8 cellular contexts compared by ENCODE assay signal in genomic region chr5:178940569-178941360, GRCh38. TPM values are rescaled to one million over a fixed set of nuclear protein-coding genes. Genes with fewer than 3 reads are reported as not detected.
DNase-seq lines count a peak whose midpoint lies in the region; ATAC-seq and TF ChIP-seq lines count a peak whose summit lies in the region.

Gene ZNF454, plus strand, starts transcription at chr5:178941198. Its CDS starts 1,594 bp downstream, at chr5:178942792.

- no peak for TF ChIP-seq CTCF in astrocyte of the cerebellum (IDR thresholded peaks at IDR 0.05; ENCODE audit: low read depth, low read length, missing control alignments)

- H3K4me3 ChIP-seq in astrocyte of the cerebellum (ENCODE audit: low read depth, low read length) (peak within 1 kb of the TSS; percentile 66), right cardiac atrium (ENCODE audit: low read length) (peak within 1 kb of the TSS; percentile 48)

- WGBS in right cardiac atrium, result 2% methylated on average over 69 of the region's 69 CpGs

- in situ Hi-C loops in astrocyte of the cerebellum (cut with HindIII; ENCODE audit: low sequenced_read_pairs), result no loop called here

- H3K4me1 ChIP-seq in right cardiac atrium (ENCODE audit: control insufficient read depth, insufficient read depth, low read length), result no peaks in the 10 kb centered on the region

- DNase-seq in EH (ENCODE audit: low read depth), result peak; percentile 31
- DNase-seq in astrocyte of the cerebellum (ENCODE audit: low read depth), result peak; percentile 86
- DNase-seq in right cardiac atrium, result peak; percentile 95 to 98 (median 98)
- DNase-seq in pulmonary artery endothelial cell (ENCODE audit: low read depth, low spot score), result peak; percentile 5
- no peak for DNase-seq in ecto neural progenitor cell (ENCODE audit: low spot score)
- DNase-seq in HUDEP-2 (lab: John Stamatoyannopoulos, UW; ENCODE audit: unreplicated experiment in 76 of 76), result no peak

- intact Hi-C loops in right cardiac atrium (cut with DNase I), result loop anchor here in 1 of 4 donors (10.0 kb wide), 1 partner anchor 84 kb away; the partner anchor contains the start of gene ZNF879

- ATAC-seq in right cardiac atrium (peak; percentile 99 to 100), HG03378 (IDR thresholded peaks at IDR 0.05; ENCODE audit: unreplicated experiment) (no peak), HG03108 (IDR thresholded peaks at IDR 0.05; ENCODE audit: unreplicated experiment) (no peak)

- H3K27me3 ChIP-seq in right cardiac atrium (ENCODE audit: control insufficient read depth, insufficient read depth), result no peaks in the 10 kb centered on the region

- H3K9me3 ChIP-seq in right cardiac atrium (ENCODE audit: control insufficient read depth, low read length), result peaks cover 10% of the 10 kb centered on the region

- peak within 1 kb of the TSS; percentile 68 for H3K27ac ChIP-seq in right cardiac atrium (ENCODE audit: low read length)

RNA-seq across cellular contexts. Expression of gene ZNF454, which starts in this region (rescaled TPM):
- total RNA-seq in right cardiac atrium, result 1 to 10 TPM; 2.9 to 3.4 (median 3.0) TPM
- polyA plus RNA-seq in right cardiac atrium, result 1.9 TPM
- total RNA-seq in pulmonary artery endothelial cell, result 0.40 and 0.92 TPM in 2 replicates

Comparison
In these comparisons a context has a peak if more than half of its experiments do, and no peak if none do; other contexts are left out.
1. Peak in DNase-seq in pulmonary artery endothelial cell; RNA of the gene not detected or under 1 TPM.
2. DNase-seq: peak in EH (single experiment), astrocyte of the cerebellum (single experiment) and right cardiac atrium (3 of 3); none in ecto neural progenitor cell (single experiment) and HUDEP-2 (0 of 76).
3. ATAC-seq: peak in right cardiac atrium (2 of 2); none in HG03378 (single experiment) and HG03108 (single experiment).